17 cellular contexts compared by ENCODE assay signal in genomic region chr12:11807453-11807852, GRCh38.
DNase-seq lines count a peak whose midpoint lies in the region; ATAC-seq and TF ChIP-seq lines count a peak whose summit lies in the region.
"Had no signal": no experiment of that assay in that cellular context is flagged by ENCODE, and none has a peak within 500 bp of the region (broad histone marks: within the 10 kb centered on the region; RNA-seq: fewer than 3 reads in every experiment).

No MANE protein-coding gene starts in this region.

- H3K79me2 ChIP-seq in Loucy (ENCODE audit: insufficient read depth, low read length) (peaks cover 98% of the 10 kb centered on the region), H9 (ENCODE audit: insufficient read depth, low read length) (no peaks in the 10 kb centered on the region)

- peak; percentile 51 for ATAC-seq in CD4-positive, alpha-beta T cell (ENCODE audit: poor library complexity)
- 0 out of 2 replicates have a peak, but pooled peaks have one; percentile 12 for ATAC-seq in WTC11
- ATAC-seq: right lobe of liver had no signal

- no peak overlapping the region for H2BK120ac ChIP-seq in H9 (ENCODE audit: low read depth, low read length, poor library complexity, severe bottlenecking)

- no peaks in the 10 kb centered on the region for H3K9me3 Mint-ChIP-seq in CD4-positive, alpha-beta T cell
- H3K9me3 Mint-ChIP-seq in WTC11 (no peaks in the 10 kb centered on the region), H9 (no peaks in the 10 kb centered on the region; a peak in 1 of 5 replicates), osteocyte (ENCODE audit: unreplicated experiment) (no peaks in the 10 kb centered on the region)
- H3K9me3 Mint-ChIP-seq: T-helper 1 cell treated with Interleukin-12 subunit alpha and Interleukin-12 subunit beta and Interleukin-4 antibody, amounts not matched to agents 30 μg/mL and 1 μg/mL, for 36 hours had no signal

- H3K4ac ChIP-seq in H9 (ENCODE audit: low read depth, low read length), result no peak overlapping the region

- no peak overlapping the region for H3K4me3 Mint-ChIP-seq in CD4-positive, alpha-beta T cell
- H3K4me3 Mint-ChIP-seq in WTC11, result no peak overlapping the region
- no peak overlapping the region for H3K4me3 Mint-ChIP-seq in H9
- H3K4me3 Mint-ChIP-seq in osteocyte (ENCODE audit: unreplicated experiment), result no peak overlapping the region
- H3K4me3 Mint-ChIP-seq: activated naive CD8-positive, alpha-beta T cell treated with anti-CD3 and anti-CD28 coated beads, Interleukin-2, amount 10 ng/mL, durations not matched to agents 7 days and 5 days; T-helper 1 cell treated with Interleukin-12 subunit alpha and Interleukin-12 subunit beta and Interleukin-4 antibody, amounts not matched to agents 30 μg/mL and 1 μg/mL, for 36 hours had no signal

- no peaks in the 10 kb centered on the region for H3K79me1 ChIP-seq in H9 (ENCODE audit: insufficient read depth, low read depth, low read length, poor library complexity, severe bottlenecking)

- no peaks in the 10 kb centered on the region for H3K9me2 ChIP-seq in Loucy (replicated peaks; ENCODE audit: low read depth, low read length)

- H3K27me3 Mint-ChIP-seq in CD4-positive, alpha-beta T cell, result no peaks in the 10 kb centered on the region
- H3K27me3 Mint-ChIP-seq in WTC11 (ENCODE audit: low read depth), result no peaks in the 10 kb centered on the region
- no peaks in the 10 kb centered on the region for H3K27me3 Mint-ChIP-seq in H9 (ENCODE audit: low read depth)
- H3K27me3 Mint-ChIP-seq in osteocyte (ENCODE audit: unreplicated experiment), result no peaks in the 10 kb centered on the region
- H3K27me3 Mint-ChIP-seq: activated naive CD8-positive, alpha-beta T cell treated with anti-CD3 and anti-CD28 coated beads, Interleukin-2, amount 10 ng/mL, durations not matched to agents 7 days and 5 days had no signal

- no peaks in the 10 kb centered on the region for H3K36me3 Mint-ChIP-seq in CD4-positive, alpha-beta T cell (ENCODE audit: low read depth)
- H3K36me3 Mint-ChIP-seq in WTC11 (no peaks in the 10 kb centered on the region), H9 (ENCODE audit: insufficient read depth in 1 of 3, low read depth in 3 of 3) (peaks cover 0 to 3% (median 0%) of the 10 kb centered on the region in 3 experiments; a peak in 2 of 7 replicates), osteocyte (ENCODE audit: unreplicated experiment) (peaks cover 9% of the 10 kb centered on the region)

- no peak overlapping the region for H4K91ac ChIP-seq in H9 (ENCODE audit: insufficient read length, low read depth, low read length)

- no peak overlapping the region for H4K8ac ChIP-seq in H9 (replicated peaks; ENCODE audit: insufficient read length, low read depth, low read length)

- peaks cover 72% of the 10 kb centered on the region for H3K4me1 Mint-ChIP-seq in CD4-positive, alpha-beta T cell (ENCODE audit: low read depth)
- H3K4me1 Mint-ChIP-seq in WTC11, result peaks cover 55% of the 10 kb centered on the region
- peaks cover 30 to 31% of the 10 kb centered on the region in 2 experiments for H3K4me1 Mint-ChIP-seq in H9
- H3K4me1 Mint-ChIP-seq in osteocyte (ENCODE audit: unreplicated experiment), result peaks cover 11% of the 10 kb centered on the region

- no peaks in the 10 kb centered on the region for H3K27me3 ChIP-seq in CD4-positive, alpha-beta T cell (ENCODE audit: control insufficient read depth, insufficient read depth, low read length)
- H3K27me3 ChIP-seq in Loucy (ENCODE audit: insufficient read depth, low read length, poor library complexity, severe bottlenecking) (no peaks in the 10 kb centered on the region), H9 (ENCODE audit: insufficient read depth, low read length) (no peaks in the 10 kb centered on the region)
- H3K27me3 ChIP-seq: neutrophil, right lobe of liver, upper lobe of left lung had no signal

- H4K20me1 ChIP-seq in Loucy (ENCODE audit: insufficient read depth, low read length, poor library complexity, severe bottlenecking) (no peaks in the 10 kb centered on the region), H9 (ENCODE audit: control insufficient read depth, insufficient read depth, insufficient read length) (no peaks in the 10 kb centered on the region)

- H2BK12ac ChIP-seq in H9 (ENCODE audit: insufficient read length, low read depth, low read length), result no peak overlapping the region

- no peak overlapping the region for H3K56ac ChIP-seq in H9 (ENCODE audit: insufficient read length, low read depth, low read length)

- no peak overlapping the region for H3K23ac ChIP-seq in H9 (ENCODE audit: insufficient read length, low read depth, low read length)

- H2BK15ac ChIP-seq in H9 (ENCODE audit: low read depth, low read length), result no peak overlapping the region

- no peaks in the 10 kb centered on the region for H3F3A ChIP-seq in Loucy (ENCODE audit: low read depth)

- H3T11ph ChIP-seq in H9 (ENCODE audit: low read length), result no peak overlapping the region

- no peak overlapping the region for H2AK5ac ChIP-seq in H9 (ENCODE audit: insufficient read length, low read length)

- H3K36me3 ChIP-seq in Loucy (ENCODE audit: insufficient read depth, low read length), result peaks cover 10% of the 10 kb centered on the region; the same call in 1 of the 2 replicates
- H3K36me3 ChIP-seq: neutrophil, right lobe of liver, upper lobe of left lung had no signal

- no peaks in the 10 kb centered on the region for H3K23me2 ChIP-seq in H9 (ENCODE audit: insufficient read length, low read depth, low read length, poor library complexity, severe bottlenecking)

- H3K18ac ChIP-seq in H9 (ENCODE audit: insufficient read length, low read depth, low read length), result no peak overlapping the region

- H3K4me1 ChIP-seq in Loucy (ENCODE audit: insufficient read depth, low read length, poor library complexity, severe bottlenecking) (peaks cover 56% of the 10 kb centered on the region), H9 (ENCODE audit: insufficient read depth, low read length) (peaks cover 14% of the 10 kb centered on the region)
- H3K4me1 ChIP-seq: right lobe of liver had no signal

- H3K27ac Mint-ChIP-seq in CD4-positive, alpha-beta T cell, result no peak overlapping the region
- H3K27ac Mint-ChIP-seq in WTC11 (peak overlapping the region; percentile 50; the same call in 1 of the 2 replicates), H9 (no peak overlapping the region), osteocyte (ENCODE audit: unreplicated experiment) (no peak overlapping the region)
- H3K27ac Mint-ChIP-seq: activated naive CD8-positive, alpha-beta T cell treated with anti-CD3 and anti-CD28 coated beads, Interleukin-2, amount 10 ng/mL, durations not matched to agents 7 days and 5 days; T-helper 1 cell treated with Interleukin-12 subunit alpha and Interleukin-12 subunit beta and Interleukin-4 antibody, amounts not matched to agents 30 μg/mL and 1 μg/mL, for 36 hours had no signal

- no peak for DNase-seq in CD4-positive, alpha-beta T cell
- peak; percentile 68 for DNase-seq in NCI-H2107 (lab: John Stamatoyannopoulos, UW)
- DNase-seq in WTC11 (ENCODE audit: low spot score), result no peak
- no peak for DNase-seq in H9
- no peak for DNase-seq in osteocyte (ENCODE audit: extremely low spot score, unreplicated experiment)
- DNase-seq in activated gamma-delta T cell treated with Interleukin-2 at 50 U/mL for 16 hours, result no peak
- no peak for DNase-seq in activated CD8-positive, alpha-beta memory T cell treated with anti-CD3 and anti-CD28 coated beads, Interleukin-2, amount 50 U/mL, for 48 hours
- DNase-seq: activated CD4-positive, alpha-beta T cell treated with anti-CD3 and anti-CD28 coated beads for 1 hour; activated naive CD8-positive, alpha-beta T cell treated with anti-CD3 and anti-CD28 coated beads, Interleukin-2, amount 10 ng/mL, durations not matched to agents 7 days and 5 days; Kasumi-1; NCI-H524 treated with DMSO at 0.1 percent for 48 hours; right lobe of liver; stimulated activated CD4-positive, alpha-beta T cell treated with anti-CD3 and anti-CD28 coated beads, Interleukin-4, amount 100 ng/mL, for 24 hours; upper lobe of left lung had no signal

- CTCF ChIA-PET in CD4-positive, alpha-beta T cell (lab: Charles Lee), result no interaction called here
- CTCF ChIA-PET in WTC11 (lab: Charles Lee), result no interaction called here

- H3K4me2 ChIP-seq in Loucy (ENCODE audit: low read depth, low read length, poor library complexity, severe bottlenecking) (peak overlapping the region; percentile 41), H9 (ENCODE audit: insufficient read depth, insufficient read length, low read length) (no peak overlapping the region)

- intact Hi-C loops in CD4-positive, alpha-beta T cell (cut with DNase I, micrococcal nuclease), result no loop called here

- H3K4me3 ChIP-seq in Loucy (ENCODE audit: low read length, poor library complexity, severe bottlenecking), result no peak overlapping the region
- H3K4me3 ChIP-seq: right lobe of liver, upper lobe of left lung had no signal

- H2AFZ ChIP-seq in Loucy (ENCODE audit: low read length) (no peak overlapping the region), H9 (ENCODE audit: low read length) (no peak overlapping the region)

- no peak for TF ChIP-seq CTCF in CD4-positive, alpha-beta T cell (IDR thresholded peaks at IDR 0.05)
- TF ChIP-seq CTCF in Loucy (conservative IDR thresholded peaks at IDR 0.05; ENCODE audit: low read length) (no peak), WTC11 (IDR thresholded peaks at IDR 0.05) (no peak), H9 (conservative IDR thresholded peaks at IDR 0.05) (no peak), osteocyte (IDR thresholded peaks at IDR 0.05) (no peak)

- POLR2A ChIA-PET in CD4-positive, alpha-beta T cell (lab: Charles Lee), result no interaction called here
- POLR2A ChIA-PET in WTC11 (lab: Charles Lee), result no interaction called here

- H4K5ac ChIP-seq in H9 (ENCODE audit: insufficient read length, low read depth, low read length), result no peak overlapping the region

- H3K27ac ChIP-seq in CD4-positive, alpha-beta T cell (ENCODE audit: low read depth, low read length), result no peak overlapping the region
- H3K27ac ChIP-seq in H9 (ENCODE audit: insufficient read length, low read depth, low read length), result no peak overlapping the region
- H3K27ac ChIP-seq: neutrophil, right lobe of liver, upper lobe of left lung had no signal

- H3K9ac ChIP-seq in Loucy (ENCODE audit: low read depth, low read length, poor library complexity, severe bottlenecking) (peak overlapping the region; percentile 64), H9 (ENCODE audit: extremely low read depth, insufficient read length, low read length) (no peak overlapping the region)

- H3K9me3 ChIP-seq in CD4-positive, alpha-beta T cell (ENCODE audit: control insufficient read depth, low read length), result no peaks in the 10 kb centered on the region
- H3K9me3 ChIP-seq in Loucy (ENCODE audit: insufficient read depth, low read depth, low read length), result no peaks in the 10 kb centered on the region
- no peaks in the 10 kb centered on the region for H3K9me3 ChIP-seq in H9 (ENCODE audit: control insufficient read depth, low read depth, low read length)
- H3K9me3 ChIP-seq: neutrophil, right lobe of liver, upper lobe of left lung had no signal

- no peak overlapping the region for H2BK20ac ChIP-seq in H9 (ENCODE audit: low read depth, low read length, poor library complexity, severe bottlenecking)

- no peak overlapping the region for H3K14ac ChIP-seq in H9 (ENCODE audit: insufficient read depth, low read length)

- no peak overlapping the region for H2BK5ac ChIP-seq in H9 (ENCODE audit: insufficient read length, low read length)
